In genomic region chr20:50735813-50736212, GRCh38 we compare ENCODE assay signal across 17 cellular contexts. TPM values are rescaled to one million over a fixed set of nuclear protein-coding genes. Genes with fewer than 3 reads are reported as not detected.
DNase-seq lines count a peak whose midpoint lies in the region; ATAC-seq, FAIRE-seq and TF ChIP-seq lines count a peak whose summit lies in the region.
"Had no signal": no experiment of that assay in that cellular context is flagged by ENCODE, and none has a peak within 500 bp of the region (broad histone marks: within the 10 kb centered on the region; RNA-seq: fewer than 3 reads in every experiment).

No MANE protein-coding gene starts in this region.

- H2BK5ac ChIP-seq in neuronal stem cell (ENCODE audit: low read length) = no peak overlapping the region

- no peaks in the 10 kb centered on the region for H3K9me1 ChIP-seq in K562 (ENCODE audit: control insufficient read depth, insufficient read depth, low read length)

- no peak for TF ChIP-seq RAD21 in K562 (CRISPR knock-in tag; conservative IDR thresholded peaks at IDR 0.05 in 1 of 2, IDR thresholded peaks at IDR 0.05 in 1 of 2)

- peaks cover 3% of the 10 kb centered on the region for H3K36me3 Mint-ChIP-seq in mesothelial cell of epicardium

- in situ Hi-C loops in K562 (cut with MboI) = loop anchor here (10.0 kb wide), 1 partner anchor 251 kb away; no protein-coding TSS in a partner anchor

- no peak overlapping the region for H2BK120ac ChIP-seq in neuronal stem cell (ENCODE audit: low read depth, low read length)

- DNase-seq in HCEC 1CT = peak; percentile 29
- DNase-seq in NCI-H526 treated with DMSO at 0.1 percent for 48 hours (lab: John Stamatoyannopoulos, UW) = peak; percentile 35
- no peak for DNase-seq in K562 (ENCODE audit: extremely low read depth in 1 of 4, low spot score in 3 of 4)
- no peak for DNase-seq in mesothelial cell of epicardium (ENCODE audit: low spot score in 2 of 2, unreplicated experiment in 2 of 2)
- no peak for DNase-seq in frontal cortex (ENCODE audit: low spot score in 2 of 2)
- no peak for DNase-seq in HT-29 (ENCODE audit: low spot score)
- DNase-seq in neuronal stem cell (ENCODE audit: low spot score) = no peak
- DNase-seq: activated CD4-positive, alpha-beta memory T cell treated with anti-CD3 and anti-CD28 coated beads for 36 hours; activated T-cell treated with anti-CD3 and anti-CD28 coated beads, Interleukin-2, amount 50 U/mL, for 48 hours; adrenal gland; DND-41; mucosa of descending colon; NCI-H1105; occipital lobe; tibial artery had no signal

- H3K79me1 ChIP-seq in neuronal stem cell (ENCODE audit: low read depth, low read length) = no peaks in the 10 kb centered on the region

- H3K36me3 ChIP-seq in K562 (ENCODE audit: control insufficient read depth, insufficient read depth, low read length) = peaks cover 37% of the 10 kb centered on the region
- H3K36me3 ChIP-seq in neuronal stem cell (replicated peaks in 1 of 2; ENCODE audit: control insufficient read depth in 2 of 2, insufficient read depth in 2 of 2, low read length in 2 of 2) = peaks cover 0 to 18% of the 10 kb centered on the region in 2 donors
- H3K36me3 ChIP-seq: adrenal gland had no signal

- H3K4me3 ChIP-seq in K562 (no peak overlapping the region), neuronal stem cell (ENCODE audit: low read length in 2 of 2) (no peak overlapping the region)
- H3K4me3 ChIP-seq: adrenal gland, mucosa of descending colon, tibial artery had no signal

- no peak for ATAC-seq in K562
- no peak for ATAC-seq in GM21529 (IDR thresholded peaks at IDR 0.05; ENCODE audit: unreplicated experiment)
- ATAC-seq: mucosa of descending colon had no signal

- H3K27me3 ChIP-seq in K562 (ENCODE audit: control insufficient read depth in 2 of 2, insufficient read depth in 2 of 2, low read length in 2 of 2) (no peaks in the 10 kb centered on the region), neuronal stem cell (ENCODE audit: control insufficient read depth in 3 of 3, insufficient read depth in 3 of 3, low read depth in 1 of 3, low read length in 3 of 3) (no peaks in the 10 kb centered on the region)
- H3K27me3 ChIP-seq: adrenal gland, tibial artery had no signal

- no peak overlapping the region for H2AK5ac ChIP-seq in neuronal stem cell (ENCODE audit: low read depth, low read length)

- H3K4me2 ChIP-seq in K562 (ENCODE audit: insufficient read depth, low read length) (no peak overlapping the region; the same call in 1 of the 2 replicates), neuronal stem cell (ENCODE audit: insufficient read depth, low read length, poor library complexity, severe bottlenecking) (no peak overlapping the region)

- no peak overlapping the region for H3K14ac ChIP-seq in neuronal stem cell (ENCODE audit: low read length)

- H3K4me1 ChIP-seq in K562 (replicated peaks in 1 of 2; ENCODE audit: control insufficient read depth in 2 of 2, insufficient read depth in 2 of 2, low read length in 2 of 2) (peaks cover 34 to 49% of the 10 kb centered on the region in 2 experiments), neuronal stem cell (ENCODE audit: control insufficient read depth in 2 of 2, insufficient read depth in 1 of 2, low read depth in 1 of 2, low read length in 2 of 2) (peaks cover 5 to 12% of the 10 kb centered on the region in 2 donors)

- TF ChIP-seq EP300 in K562 (IDR thresholded peaks at IDR 0.05; ENCODE audit: low read length) = peak; percentile 43; the same call in 1 of the 2 replicates

- peak overlapping the region; percentile 28 for H3K27ac Mint-ChIP-seq in mesothelial cell of epicardium
- H3K27ac Mint-ChIP-seq: activated CD4-positive, alpha-beta memory T cell treated with anti-CD3 and anti-CD28 coated beads for 36 hours had no signal

- no peak overlapping the region for H3K4me3 Mint-ChIP-seq in mesothelial cell of epicardium
- H3K4me3 Mint-ChIP-seq: activated CD4-positive, alpha-beta memory T cell treated with anti-CD3 and anti-CD28 coated beads for 36 hours had no signal

- CTCF ChIA-PET in K562 (lab: Yijun Ruan, JAX; ENCODE audit: low intra/inter-chr PET ratio) = no interaction called here

- H4K91ac ChIP-seq in neuronal stem cell (ENCODE audit: low read depth, low read length, poor library complexity) = no peak overlapping the region

- no peak for TF ChIP-seq CTCF in K562 (IDR thresholded peaks at IDR 0.05 in 2 of 3, conservative IDR thresholded peaks at IDR 0.05 in 1 of 3; ENCODE audit: insufficient read depth in 2 of 3, low read depth in 1 of 3, low read length in 3 of 3)
- no peak for TF ChIP-seq CTCF in mesothelial cell of epicardium (IDR thresholded peaks at IDR 0.05; ENCODE audit: unreplicated experiment)

- intact Hi-C loops in K562 (cut with micrococcal nuclease) = no loop called here

- H2BK12ac ChIP-seq in neuronal stem cell (ENCODE audit: low read length) = no peak overlapping the region

- peaks cover 6% of the 10 kb centered on the region for H3K27me3 Mint-ChIP-seq in mesothelial cell of epicardium (ENCODE audit: low read depth)
- H3K27me3 Mint-ChIP-seq: activated CD4-positive, alpha-beta memory T cell treated with anti-CD3 and anti-CD28 coated beads for 36 hours had no signal

- FAIRE-seq in K562 (lab: Jason Lieb, UNC) = no peak
- no peak for FAIRE-seq in frontal cortex (lab: Jason Lieb, UNC)
- FAIRE-seq: H1 had no signal

- H3K9ac ChIP-seq in K562 (ENCODE audit: insufficient read depth in 1 of 2, low read depth in 2 of 2, low read length in 2 of 2) (no peak overlapping the region; a peak in 1 of 4 replicates), neuronal stem cell (ENCODE audit: low read depth, low read length, poor library complexity) (no peak overlapping the region)

- no peaks in the 10 kb centered on the region for H3K9me3 Mint-ChIP-seq in mesothelial cell of epicardium
- H3K9me3 Mint-ChIP-seq: activated CD4-positive, alpha-beta memory T cell treated with anti-CD3 and anti-CD28 coated beads for 36 hours had no signal

- no peak overlapping the region for H3K23ac ChIP-seq in neuronal stem cell (ENCODE audit: low read depth, low read length, poor library complexity)

- POLR2A ChIA-PET in K562 (lab: Yijun Ruan, JAX) = no interaction called here

- H2BK15ac ChIP-seq in neuronal stem cell (ENCODE audit: low read length) = no peak overlapping the region

- peaks cover 65% of the 10 kb centered on the region for H3K4me1 Mint-ChIP-seq in mesothelial cell of epicardium

- H4K20me1 ChIP-seq in K562 (replicated peaks; ENCODE audit: control insufficient read depth, insufficient read depth, low read length) = no peaks in the 10 kb centered on the region

- BruUV-seq in K562 (replicated peaks; lab: Mats Ljungman, UMichigan) = no TSS peak

- H3K79me2 ChIP-seq in K562 (ENCODE audit: control insufficient read depth, insufficient read depth, low read length) = peaks cover 93% of the 10 kb centered on the region

- H3K9me3 ChIP-seq in K562 (replicated peaks; ENCODE audit: control insufficient read depth, insufficient read depth, low read depth, low read length) = no peaks in the 10 kb centered on the region
- no peaks in the 10 kb centered on the region for H3K9me3 ChIP-seq in neuronal stem cell (replicated peaks in 1 of 2; ENCODE audit: control insufficient read depth in 2 of 2, insufficient read depth in 1 of 2, low read depth in 1 of 2, low read length in 2 of 2)
- H3K9me3 ChIP-seq: adrenal gland, mucosa of descending colon, tibial artery had no signal

- H2AFZ ChIP-seq in K562 (ENCODE audit: low read depth, low read length) = no peak overlapping the region
- no peak overlapping the region for H2AFZ ChIP-seq in neuronal stem cell (ENCODE audit: low read length)

- TF ChIP-seq POLR2A in K562 (conservative IDR thresholded peaks at IDR 0.05) = no peak

- no peak overlapping the region for H4K8ac ChIP-seq in neuronal stem cell (ENCODE audit: low read depth, low read length)

- H3K18ac ChIP-seq in neuronal stem cell (ENCODE audit: low read length) = no peak overlapping the region

- H3K27ac ChIP-seq in K562 (ENCODE audit: extremely low read depth, low read depth, low read length) (peak overlapping the region; percentile 55; the same call in 2 of the 3 replicates), neuronal stem cell (replicated peaks; ENCODE audit: low read length) (no peak overlapping the region)
- H3K27ac ChIP-seq: adrenal gland, tibial artery had no signal

- H3K4ac ChIP-seq in neuronal stem cell (ENCODE audit: low read length) = no peak overlapping the region

RNA-seq across cellular contexts. Expression of gene PARD6B, which starts 4.4 kb away (rescaled TPM):
- total RNA-seq in K562 (2011; cell fraction: chromatin; rRNA removed; ENCODE audit: low replicate concordance) = 9.8 and 24.9 TPM in 2 replicates
- 5.3 and 6.2 TPM in 2 replicates for total RNA-seq in K562 (2011; cell fraction: nucleolus; rRNA removed)
- total RNA-seq in K562 (2011; cell fraction: nucleoplasm; rRNA removed) = 12.7 and 15.3 TPM in 2 replicates
- 5.5 and 5.9 TPM in 2 replicates for total RNA-seq in K562 (2014; rRNA removed)
- 10.4 and 12.7 TPM in 2 replicates for total RNA-seq in K562 (2014; rRNA removed; fragmentation: Illumina TruSeq; extraction: Trizol)
- 9.0 and 9.8 TPM in 2 replicates for total RNA-seq in K562 (2015; rRNA removed; fragmentation: Illumina TruSeq; extraction: Trizol)
- 12.0 and 12.3 TPM in 2 replicates for total RNA-seq in K562 (2021)
- polyA plus RNA-seq in K562 (2011; rRNA removed) = 4.5 and 5.3 TPM in 2 replicates
- polyA plus RNA-seq in K562 (2011; cell fraction: cytosol; rRNA removed) = 1.5 and 2.7 TPM in 2 replicates
- 1.9 and 2.6 TPM in 2 replicates for polyA plus RNA-seq in K562 (2011; cell fraction: nucleus; rRNA removed)
- polyA plus RNA-seq in K562 (2012) = 0.96 and 1.2 TPM in 2 replicates
- 1.7 and 2.5 TPM in 2 replicates for polyA plus RNA-seq in K562 (2014; fragmentation: Illumina TruSeq; extraction: Trizol)
- 1 to 10 TPM; 2.7 to 7.4 TPM for polyA plus RNA-seq in K562 (2014; fragmentation: Nextera tagmentation; extraction: Ambion mirVana)
- 2.5 and 2.6 TPM in 2 replicates for polyA plus RNA-seq in K562 (2014; rRNA removed)
- polyA minus RNA-seq in K562 (2011; rRNA and poly(A)+ RNA removed) = 10.1 and 10.3 TPM in 2 replicates
- 5.6 and 5.7 TPM in 2 replicates for polyA minus RNA-seq in K562 (2011; cell fraction: cytosol; rRNA and poly(A)+ RNA removed)
- polyA minus RNA-seq in K562 (2011; cell fraction: nucleus; rRNA and poly(A)+ RNA removed) = 2.2 and 3.1 TPM in 2 replicates
- total RNA-seq in mesothelial cell of epicardium = 52.2 to 59.5 TPM (median 53.0 TPM) in 3 replicates
- total RNA-seq in frontal cortex = 20.4 TPM
- total RNA-seq in HT-29 (2014; rRNA removed; shearing (Covaris generic)) = 23.7 and 29.9 TPM in 2 replicates
- polyA plus RNA-seq in neuronal stem cell (2013, experiment 1 of 2) = 9.2 TPM
- 10.3 TPM for polyA plus RNA-seq in neuronal stem cell (2013, experiment 2 of 2)

RNA-seq across cellular contexts. Expression of gene RIPOR3, which starts 44.5 kb away (rescaled TPM):
- total RNA-seq in K562 (2011; cell fraction: chromatin; rRNA removed; ENCODE audit: low replicate concordance) = 220 and 451 TPM in 2 replicates
- total RNA-seq in K562 (2011; cell fraction: nucleolus; rRNA removed) = 258 and 278 TPM in 2 replicates
- 187 and 217 TPM in 2 replicates for total RNA-seq in K562 (2011; cell fraction: nucleoplasm; rRNA removed)
- total RNA-seq in K562 (2014; rRNA removed) (22.3 and 28.3 TPM in 2 replicates), K562 (2014; rRNA removed; fragmentation: Illumina TruSeq; extraction: Trizol) (9.2 and 15.5 TPM in 2 replicates), K562 (2015; rRNA removed; fragmentation: Illumina TruSeq; extraction: Trizol) (12.8 and 13.3 TPM in 2 replicates), K562 (2021) (43.3 and 46.1 TPM in 2 replicates), mesothelial cell of epicardium (18.8 to 20.0 TPM (median 19.2 TPM) in 3 replicates), frontal cortex (0.41 TPM)
- polyA plus RNA-seq in K562 (2011; rRNA removed) (48.8 and 65.1 TPM in 2 replicates), K562 (2014; fragmentation: Illumina TruSeq; extraction: Trizol) (21.4 and 23.4 TPM in 2 replicates), K562 (2014; fragmentation: Nextera tagmentation; extraction: Ambion mirVana) (1 to 10 TPM; 3.3 to 3.8 TPM), K562 (2014; rRNA removed) (62.7 and 66.4 TPM in 2 replicates)
- 23.4 and 24.4 TPM in 2 replicates for polyA plus RNA-seq in K562 (2011; cell fraction: cytosol; rRNA removed)
- polyA plus RNA-seq in K562 (2011; cell fraction: nucleus; rRNA removed) = 468 and 642 TPM in 2 replicates
- 23.3 and 29.2 TPM in 2 replicates for polyA plus RNA-seq in K562 (2012)
- 12.5 and 15.4 TPM in 2 replicates for polyA minus RNA-seq in K562 (2011; rRNA and poly(A)+ RNA removed)
- polyA minus RNA-seq in K562 (2011; cell fraction: cytosol; rRNA and poly(A)+ RNA removed) = 15.8 and 20.2 TPM in 2 replicates
- polyA minus RNA-seq in K562 (2011; cell fraction: nucleus; rRNA and poly(A)+ RNA removed) = 65.3 and 73.8 TPM in 2 replicates
- total RNA-seq in HT-29 (2014; rRNA removed; shearing (Covaris generic)) = 0.31 and 0.39 TPM in 2 replicates
- polyA plus RNA-seq in neuronal stem cell (2013, experiment 1 of 2) = 2.5 TPM
- polyA plus RNA-seq in neuronal stem cell (2013, experiment 2 of 2) = 2.3 TPM
- total RNA-seq: activated CD4-positive, alpha-beta memory T cell treated with anti-CD3 and anti-CD28 coated beads for 36 hours had no signal

RNA-seq across cellular contexts. Expression of gene BCAS4, which starts 59.0 kb away (rescaled TPM):
- 2.3 and 2.5 TPM in 2 replicates for total RNA-seq in K562 (2011; cell fraction: chromatin; rRNA removed; ENCODE audit: low replicate concordance)
- total RNA-seq in K562 (2011; cell fraction: nucleolus; rRNA removed) = 0.26 and 1.0 TPM in 2 replicates
- total RNA-seq in K562 (2011; cell fraction: nucleoplasm; rRNA removed) = 1.8 and 2.7 TPM in 2 replicates
- total RNA-seq in K562 (2014; rRNA removed) = 2.3 and 2.9 TPM in 2 replicates
- total RNA-seq in K562 (2014; rRNA removed; fragmentation: Illumina TruSeq; extraction: Trizol) = 0.47 and 0.64 TPM in 2 replicates
- 0.34 and 0.36 TPM in 2 replicates for total RNA-seq in K562 (2015; rRNA removed; fragmentation: Illumina TruSeq; extraction: Trizol)
- 1.5 and 2.0 TPM in 2 replicates for total RNA-seq in K562 (2021)
- polyA plus RNA-seq in K562 (2011; rRNA removed) = 0.65 and 1.1 TPM in 2 replicates
- 1.2 and 2.1 TPM in 2 replicates for polyA plus RNA-seq in K562 (2011; cell fraction: cytosol; rRNA removed)
- 0.27 and 0.70 TPM in 2 replicates for polyA plus RNA-seq in K562 (2011; cell fraction: nucleus; rRNA removed)
- polyA plus RNA-seq in K562 (2012) = 0.87 and 1.4 TPM in 2 replicates
- polyA plus RNA-seq in K562 (2014; fragmentation: Illumina TruSeq; extraction: Trizol) = 0.25 and 1.5 TPM in 2 replicates
- polyA plus RNA-seq in K562 (2014; fragmentation: Nextera tagmentation; extraction: Ambion mirVana) = under 1 TPM; 0.15 to 0.20 TPM
- polyA plus RNA-seq in K562 (2014; rRNA removed) = 0.40 and 2.1 TPM in 2 replicates
- polyA minus RNA-seq in K562 (2011; rRNA and poly(A)+ RNA removed) = 0.06 and 0.63 TPM in 2 replicates
- polyA minus RNA-seq in K562 (2011; cell fraction: cytosol; rRNA and poly(A)+ RNA removed) = not detected in 2 replicates
- polyA minus RNA-seq in K562 (2011; cell fraction: nucleus; rRNA and poly(A)+ RNA removed) = 0.22 and 1.2 TPM in 2 replicates
- total RNA-seq in mesothelial cell of epicardium = 12.9 to 15.9 TPM (median 15.2 TPM) in 3 replicates
- total RNA-seq in frontal cortex = 11.4 TPM
- total RNA-seq in HT-29 (2014; rRNA removed; shearing (Covaris generic)) = 4.4 and 14.8 TPM in 2 replicates
- 17.8 TPM for polyA plus RNA-seq in neuronal stem cell (2013, experiment 1 of 2)
- 14.9 TPM for polyA plus RNA-seq in neuronal stem cell (2013, experiment 2 of 2)

Comparison
In these comparisons a context has a peak if more than half of its experiments do, and no peak if none do; other contexts are left out.
1. DNase-seq: peak in HCEC 1CT (single experiment) and NCI-H526 treated with DMSO at 0.1 percent for 48 hours (single experiment); none in K562 (0 of 4), mesothelial cell of epicardium (0 of 2), frontal cortex (0 of 2), HT-29 (single experiment) and neuronal stem cell (single experiment).